Comparison of ENCODE assay signal across 8 cellular contexts in the genomic region with DNA sequence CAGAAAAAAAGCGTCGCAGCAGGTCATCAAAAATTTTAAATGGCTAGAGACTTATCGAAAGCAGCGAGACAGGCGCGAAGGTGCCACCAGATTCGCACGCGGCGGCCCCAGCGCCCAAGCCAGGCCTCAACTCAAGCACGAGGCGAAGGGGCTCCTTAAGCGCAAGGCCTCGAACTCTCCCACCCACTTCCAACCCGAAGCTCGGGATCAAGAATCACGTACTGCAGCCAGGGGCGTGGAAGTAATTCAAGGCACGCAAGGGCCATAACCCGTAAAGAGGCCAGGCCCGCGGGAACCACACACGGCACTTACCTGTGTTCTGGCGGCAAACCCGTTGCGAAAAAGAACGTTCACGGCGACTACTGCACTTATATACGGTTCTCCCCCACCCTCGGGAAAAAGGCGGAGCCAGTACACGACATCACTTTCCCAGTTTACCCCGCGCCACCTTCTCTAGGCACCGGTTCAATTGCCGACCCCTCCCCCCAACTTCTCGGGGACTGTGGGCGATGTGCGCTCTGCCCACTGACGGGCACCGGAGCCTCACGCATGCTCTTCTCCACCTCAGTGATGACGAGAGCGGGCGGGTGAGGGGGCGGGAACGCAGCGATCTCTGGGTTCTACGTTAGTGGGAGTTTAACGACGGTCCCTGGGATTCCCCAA.
DNase-seq lines count a peak whose midpoint lies in the region; ATAC-seq and TF ChIP-seq lines count a peak whose summit lies in the region.

EEF1A1 (minus strand) TSS at position 345 of the 663 bp plus-strand sequence. CDS start 1,006 bp downstream, outside the sequence.

- peaks cover 61% of the 10 kb centered on the region for H3K4me1 Mint-ChIP-seq in central memory CD8-positive, alpha-beta T cell

- DNase-seq in AG08395 (ENCODE audit: low spot score) = peak; percentile 98
- DNase-seq in NCI-H345 treated with DMSO at 0.1 percent for 48 hours (lab: John Stamatoyannopoulos, UW; ENCODE audit: unreplicated experiment) = peak; percentile 97
- peak; percentile 100 for DNase-seq in activated CD4-positive, CD25-positive, alpha-beta regulatory T cell treated with anti-CD3 and anti-CD28 coated beads, Interleukin-2, amount 50 U/mL, for 16 hours (ENCODE audit: low read depth, low spot score)
- DNase-seq in central memory CD8-positive, alpha-beta T cell (ENCODE audit: low spot score in 2 of 2) = peak; percentile 95 to 99
- DNase-seq in iris pigment epithelial cell (ENCODE audit: low read depth) = peak; percentile 100
- peak; percentile 99 for DNase-seq in stimulated activated CD4-positive, alpha-beta T cell treated with anti-CD3 and anti-CD28 coated beads, Interleukin-12 subunit alpha, Interleukin-12 subunit beta, amount 100 ng/mL, for 4 hours

- peak; percentile 100 for TF ChIP-seq POLR2A in GM18951 (IDR thresholded peaks at IDR 0.05; ENCODE audit: extremely low read depth, insufficient read depth, insufficient read length)

- H3K9me3 Mint-ChIP-seq in central memory CD8-positive, alpha-beta T cell = no peaks in the 10 kb centered on the region

- peak; percentile 69 for ATAC-seq in HG03196 (IDR thresholded peaks at IDR 0.05; ENCODE audit: unreplicated experiment)
- peak; percentile 78 for ATAC-seq in central memory CD8-positive, alpha-beta T cell (replicated peaks; ENCODE audit: extremely low read depth, poor library complexity, severe bottlenecking)

- H3K4me3 Mint-ChIP-seq in central memory CD8-positive, alpha-beta T cell = peak within 1 kb of the TSS; percentile 85

- in situ Hi-C loops in GM18951 (cut with MboI; ENCODE audit: low sequenced_read_pairs, unreplicated experiment) = loop anchor here (10.0 kb wide), 1 partner anchor 54 kb away; no protein-coding TSS in a partner anchor

- H3K36me3 Mint-ChIP-seq in central memory CD8-positive, alpha-beta T cell (ENCODE audit: insufficient read depth) = peaks cover 64% of the 10 kb centered on the region

- H3K27ac Mint-ChIP-seq in central memory CD8-positive, alpha-beta T cell (ENCODE audit: low read depth) = peak within 1 kb of the TSS; percentile 95

- no peaks in the 10 kb centered on the region for H3K27me3 Mint-ChIP-seq in central memory CD8-positive, alpha-beta T cell

Comparison
In these comparisons a context has a peak if more than half of its experiments do, and no peak if none do; other contexts are left out.
1. Peak in every context shown above with its lines: DNase-seq and ATAC-seq.